ENCODE assay signal across 1 cellular context in genomic region chr5:154836225-154836624, GRCh38.
TF ChIP-seq lines count a peak whose summit lies in the region.

No MANE protein-coding gene starts in this region.

TF ChIP-seq in SK-N-SH, 30 proteins besides CTCF, POLR2A, EP300 and RAD21:
- TF ChIP-seq REST (IDR thresholded peaks at IDR 0.05; ENCODE audit: low read depth, low read length) (no peak), PBX3 (IDR thresholded peaks at IDR 0.05) (no peak), TEAD4 (IDR thresholded peaks at IDR 0.05; ENCODE audit: borderline replicate concordance, insufficient read depth) (no peak), RCOR1 (IDR thresholded peaks at IDR 0.05; ENCODE audit: low read length) (no peak), RXRA (IDR thresholded peaks at IDR 0.05; ENCODE audit: borderline replicate concordance, low read depth) (no peak), CHD2 (IDR thresholded peaks at IDR 0.05; ENCODE audit: low read length, partially characterized antibody) (no peak), NFIC (IDR thresholded peaks at IDR 0.05; ENCODE audit: borderline replicate concordance) (no peak), JUND (IDR thresholded peaks at IDR 0.05) (no peak), YY1 (IDR thresholded peaks at IDR 0.05; ENCODE audit: low read depth) (no peak), MEF2A (IDR thresholded peaks at IDR 0.05; ENCODE audit: borderline replicate concordance, low read depth) (no peak), MXI1 (IDR thresholded peaks at IDR 0.05; ENCODE audit: low read depth, low read length) (no peak), EZH2phosphoT487 (IDR thresholded peaks at IDR 0.05; ENCODE audit: borderline replicate concordance, low read depth) (no peak), GATA2 (CRISPR knock-in tag; IDR thresholded peaks at IDR 0.05) (no peak)
